24 cellular contexts compared by ENCODE assay signal in genomic region chr11:68539370-68539769, GRCh38.
DNase-seq lines count a peak whose midpoint lies in the region; ATAC-seq, FAIRE-seq and TF ChIP-seq lines count a peak whose summit lies in the region.
"Had no signal": no experiment of that assay in that cellular context is flagged by ENCODE, and none has a peak within 500 bp of the region (broad histone marks: within the 10 kb centered on the region; RNA-seq: fewer than 3 reads in every experiment).

No MANE protein-coding gene starts in this region.

- H3K27me3 Mint-ChIP-seq in stimulated activated naive CD8-positive, alpha-beta T cell treated with anti-CD3 and anti-CD28 coated beads, Interleukin-15, Interleukin-2, amounts not matched to agents 100 ng/mL and 50 ng/mL, for 24 hours, result no peaks in the 10 kb centered on the region
- H3K27me3 Mint-ChIP-seq in WTC11 (ENCODE audit: low read depth), result no peaks in the 10 kb centered on the region
- peaks cover 12% of the 10 kb centered on the region for H3K27me3 Mint-ChIP-seq in glutamatergic neuron (ENCODE audit: unreplicated experiment)
- H3K27me3 Mint-ChIP-seq: naive B cell had no signal

- no peaks in the 10 kb centered on the region for H3K9me3 ChIP-seq in small intestine (ENCODE audit: control insufficient read depth, low read depth)
- H3K9me3 ChIP-seq: esophagus muscularis mucosa, left lung, tibial nerve had no signal

- no peak overlapping the region for H3K27ac ChIP-seq in small intestine (ENCODE audit: low read depth in 1 of 2, low read length in 1 of 2)
- H3K27ac ChIP-seq: esophagus muscularis mucosa, left lung, tibial nerve had no signal

- FAIRE-seq in small intestine (lab: Jason Lieb, UNC), result no peak

- H3K27ac Mint-ChIP-seq in stimulated activated naive CD8-positive, alpha-beta T cell treated with anti-CD3 and anti-CD28 coated beads, Interleukin-15, Interleukin-2, amounts not matched to agents 100 ng/mL and 50 ng/mL, for 24 hours, result peak overlapping the region; percentile 63
- peak overlapping the region; percentile 10; the same call in 1 of the 2 replicates for H3K27ac Mint-ChIP-seq in WTC11
- no peak overlapping the region for H3K27ac Mint-ChIP-seq in glutamatergic neuron (ENCODE audit: unreplicated experiment)

- TF ChIP-seq CTCF in WTC11 (IDR thresholded peaks at IDR 0.05), result no peak
- TF ChIP-seq CTCF in glutamatergic neuron (IDR thresholded peaks at IDR 0.05; ENCODE audit: partially characterized antibody, unreplicated experiment), result no peak

- H3K4me1 Mint-ChIP-seq in stimulated activated naive CD8-positive, alpha-beta T cell treated with anti-CD3 and anti-CD28 coated beads, Interleukin-15, Interleukin-2, amounts not matched to agents 100 ng/mL and 50 ng/mL, for 24 hours (ENCODE audit: low read depth), result peaks cover 67% of the 10 kb centered on the region
- peaks cover 82% of the 10 kb centered on the region for H3K4me1 Mint-ChIP-seq in WTC11
- H3K4me1 Mint-ChIP-seq in glutamatergic neuron (ENCODE audit: low read depth, unreplicated experiment), result peaks cover 2% of the 10 kb centered on the region

- no peak overlapping the region for H3K4me3 Mint-ChIP-seq in stimulated activated naive CD8-positive, alpha-beta T cell treated with anti-CD3 and anti-CD28 coated beads, Interleukin-15, Interleukin-2, amounts not matched to agents 100 ng/mL and 50 ng/mL, for 24 hours
- H3K4me3 Mint-ChIP-seq in WTC11 (peak overlapping the region; percentile 34), glutamatergic neuron (ENCODE audit: unreplicated experiment) (peak overlapping the region; percentile 67)
- H3K4me3 Mint-ChIP-seq: brain, naive B cell had no signal

- H3K27me3 ChIP-seq in small intestine (ENCODE audit: control insufficient read depth in 2 of 2, insufficient read depth in 2 of 2, low read length in 2 of 2), result no peaks in the 10 kb centered on the region
- H3K27me3 ChIP-seq: esophagus muscularis mucosa, left lung, tibial nerve had no signal

- 97 to 99% (median 97%) methylated on average over 4 of the region's 4 CpGs for WGBS in small intestine, 3 donors

- CTCF ChIA-PET in WTC11 (lab: Charles Lee), result no interaction called here

- H3K9me3 Mint-ChIP-seq in stimulated activated naive CD8-positive, alpha-beta T cell treated with anti-CD3 and anti-CD28 coated beads, Interleukin-15, Interleukin-2, amounts not matched to agents 100 ng/mL and 50 ng/mL, for 24 hours, result no peaks in the 10 kb centered on the region
- H3K9me3 Mint-ChIP-seq in WTC11 (peaks cover 17% of the 10 kb centered on the region), glutamatergic neuron (ENCODE audit: unreplicated experiment) (peaks cover 4% of the 10 kb centered on the region)
- H3K9me3 Mint-ChIP-seq: brain, naive B cell had no signal

- no peak overlapping the region for H3K4me3 ChIP-seq in small intestine (ENCODE audit: low read depth in 1 of 2, low read length in 2 of 2)
- H3K4me3 ChIP-seq: esophagus muscularis mucosa, left lung, tibial nerve had no signal

- no peak for ATAC-seq in stimulated activated naive CD8-positive, alpha-beta T cell treated with anti-CD3 and anti-CD28 coated beads, Interleukin-15, Interleukin-2, amounts not matched to agents 100 U/mL and 50 U/mL, for 24 hours
- no peak for ATAC-seq in WTC11
- ATAC-seq: left lung, Panc1 had no signal

- H3K4me1 ChIP-seq in small intestine (ENCODE audit: control insufficient read depth in 2 of 2, insufficient read depth in 1 of 2, low read depth in 1 of 2, low read length in 1 of 2), result no peaks in the 10 kb centered on the region

- no peak for DNase-seq in stimulated activated naive CD8-positive, alpha-beta T cell treated with anti-CD3 and anti-CD28 coated beads, Interleukin-15, Interleukin-2, amounts not matched to agents 100 U/mL and 50 U/mL, for 24 hours
- DNase-seq in WTC11 (ENCODE audit: low spot score), result no peak
- no peak for DNase-seq in glutamatergic neuron
- DNase-seq in small intestine, result no peak
- no peak for DNase-seq in stimulated activated naive CD4-positive, alpha-beta T cell treated with Interleukin-2 at 50 U/mL for 16 hours (lab: John Stamatoyannopoulos, UW)
- DNase-seq in SW 1271 (lab: John Stamatoyannopoulos, UW), result no peak
- DNase-seq in stimulated activated CD4-positive, alpha-beta T cell treated with anti-CD3 and anti-CD28 coated beads, Interleukin-1b, Interleukin-23, amount 100 ng/mL, for 48 hours, result no peak
- DNase-seq: C1 segment of cervical spinal cord; DMS 273 treated with DMSO at 0.1 percent for 48 hours; foreskin melanocyte; HCEC 1CT; hypothalamus; Karpas-422; left lung; MV-4-11; naive B cell; NCI-H146; NK-92 treated with Interleukin-12 subunit alpha and Interleukin-12 subunit beta, amount 100 ng/mL, for 24 hours; stimulated activated CD4-positive, alpha-beta T cell treated with anti-CD3 and anti-CD28 coated beads, Interleukin-4, amount 100 ng/mL, for 1 hour had no signal

- POLR2A ChIA-PET in WTC11 (lab: Charles Lee), result interaction anchor here (0.8 kb wide), 1 partner anchor 14 kb away, joined by 3 read pairs; no protein-coding TSS in a partner anchor

- H3K36me3 ChIP-seq in small intestine (ENCODE audit: control insufficient read depth in 2 of 2, insufficient read depth in 2 of 2, low read length in 2 of 2), result peaks cover 5 to 12% of the 10 kb centered on the region in 2 donors

- H3K36me3 Mint-ChIP-seq in stimulated activated naive CD8-positive, alpha-beta T cell treated with anti-CD3 and anti-CD28 coated beads, Interleukin-15, Interleukin-2, amounts not matched to agents 100 ng/mL and 50 ng/mL, for 24 hours (ENCODE audit: low read depth), result peaks cover 65% of the 10 kb centered on the region
- H3K36me3 Mint-ChIP-seq in WTC11 (peaks cover 55% of the 10 kb centered on the region), glutamatergic neuron (ENCODE audit: unreplicated experiment) (peaks cover 6% of the 10 kb centered on the region)

TF ChIP-seq in WTC11, 78 proteins besides CTCF, POLR2A, EP300 and RAD21 (continues in another document):
- TF ChIP-seq MXD4 (CRISPR knock-in tag; IDR thresholded peaks at IDR 0.05; ENCODE audit: borderline replicate concordance) (no peak), JAZF1 (CRISPR knock-in tag; IDR thresholded peaks at IDR 0.05) (no peak), ARID4B (CRISPR knock-in tag; IDR thresholded peaks at IDR 0.05; ENCODE audit: borderline replicate concordance) (no peak), ZNF121 (CRISPR knock-in tag; IDR thresholded peaks at IDR 0.05) (no peak)
- TF ChIP-seq, protein P1, sequence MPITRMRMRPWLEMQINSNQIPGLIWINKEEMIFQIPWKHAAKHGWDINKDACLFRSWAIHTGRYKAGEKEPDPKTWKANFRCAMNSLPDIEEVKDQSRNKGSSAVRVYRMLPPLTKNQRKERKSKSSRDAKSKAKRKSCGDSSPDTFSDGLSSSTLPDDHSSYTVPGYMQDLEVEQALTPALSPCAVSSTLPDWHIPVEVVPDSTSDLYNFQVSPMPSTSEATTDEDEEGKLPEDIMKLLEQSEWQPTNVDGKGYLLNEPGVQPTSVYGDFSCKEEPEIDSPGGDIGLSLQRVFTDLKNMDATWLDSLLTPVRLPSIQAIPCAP (CRISPR knock-in tag; IDR thresholded peaks at IDR 0.05), result no peak
